In genomic region chr10:98029149-98030092, GRCh38 we compare ENCODE assay signal across 9 cellular contexts. TPM values are rescaled to one million over a fixed set of nuclear protein-coding genes. Genes with fewer than 3 reads are reported as not detected.
DNase-seq lines count a peak whose midpoint lies in the region; ATAC-seq and TF ChIP-seq lines count a peak whose summit lies in the region.
"Had no signal": no experiment of that assay in that cellular context is flagged by ENCODE, and none has a peak within 500 bp of the region (broad histone marks: within the 10 kb centered on the region; RNA-seq: fewer than 3 reads in every experiment).

No MANE protein-coding gene starts in this region.

- no peak for ATAC-seq in activated T-helper 17 cell treated with anti-CD3 and anti-CD28 coated beads, Interleukin-2, amount 50 U/mL, for 72 hours (replicated peaks)

- in situ Hi-C loops in GM13976 (cut with MboI; ENCODE audit: low sequenced_read_pairs, unreplicated experiment), result no loop called here

- no peaks in the 10 kb centered on the region for H3K36me3 ChIP-seq in iPS-18a (ENCODE audit: control insufficient read depth, low read depth, low read length)

- H3K27me3 Mint-ChIP-seq in activated T-helper 17 cell treated with anti-CD3 and anti-CD28 coated beads, Interleukin-2, amount 50 U/mL, for 72 hours, result peaks cover 54% of the 10 kb centered on the region

- peaks cover 6% of the 10 kb centered on the region for H3K4me1 Mint-ChIP-seq in activated T-helper 17 cell treated with anti-CD3 and anti-CD28 coated beads, Interleukin-2, amount 50 U/mL, for 72 hours

- TF ChIP-seq CTCF in GM13976 (IDR thresholded peaks at IDR 0.05; ENCODE audit: borderline replicate concordance, control extremely low read depth, extremely low read depth, insufficient read depth, missing control alignments), result no peak

- no peak overlapping the region for H3K27ac Mint-ChIP-seq in activated T-helper 17 cell treated with anti-CD3 and anti-CD28 coated beads, Interleukin-2, amount 50 U/mL, for 72 hours

- no peaks in the 10 kb centered on the region for H3K4me1 ChIP-seq in iPS-18a (ENCODE audit: control insufficient read depth, low read depth, low read length)

- H3K9me3 ChIP-seq in iPS-18a (ENCODE audit: control insufficient read depth, low read depth, low read length), result no peaks in the 10 kb centered on the region

- H3K4me3 Mint-ChIP-seq in activated T-helper 17 cell treated with anti-CD3 and anti-CD28 coated beads, Interleukin-2, amount 50 U/mL, for 72 hours, result peak overlapping the region; percentile 7

- H3K36me3 Mint-ChIP-seq in activated T-helper 17 cell treated with anti-CD3 and anti-CD28 coated beads, Interleukin-2, amount 50 U/mL, for 72 hours (ENCODE audit: low read depth), result no peaks in the 10 kb centered on the region

- no peak overlapping the region for H3K9ac ChIP-seq in iPS-18a (ENCODE audit: low read length)

- peaks cover 67% of the 10 kb centered on the region for H3K27me3 ChIP-seq in iPS-18a (ENCODE audit: control insufficient read depth, insufficient read depth, low read length)

- no peaks in the 10 kb centered on the region for H3K9me3 Mint-ChIP-seq in activated T-helper 17 cell treated with anti-CD3 and anti-CD28 coated beads, Interleukin-2, amount 50 U/mL, for 72 hours

- DNase-seq in GM13976 (ENCODE audit: low spot score), result peak; percentile 37
- DNase-seq in skeletal muscle cell (ENCODE audit: low read depth), result no peak
- DNase-seq in HCEC 1CT, result no peak
- no peak for DNase-seq in NCI-H524 treated with DMSO at 0.1 percent for 48 hours (lab: John Stamatoyannopoulos, UW)
- DNase-seq in stimulated activated CD8-positive, alpha-beta memory T cell treated with anti-CD3 and anti-CD28 coated beads, Interleukin-4, amount 100 ng/mL, for 48 hours, result no peak
- DNase-seq in activated CD4-positive, alpha-beta T cell treated with anti-CD3 and anti-CD28 coated beads, Interleukin-2, amount 50 U/mL, for 4 hours, result no peak

- H3K27ac ChIP-seq in iPS-18a (ENCODE audit: low read length), result no peak overlapping the region

- H3K4me3 ChIP-seq in iPS-18a (ENCODE audit: low read length), result peak overlapping the region; percentile 58
- peak overlapping the region; percentile 31 for H3K4me3 ChIP-seq in skeletal muscle cell (ENCODE audit: low read depth, low read length)

RNA-seq across cellular contexts. Expression of gene CRTAC1, which starts 1.0 kb away (rescaled TPM):
- not detected for total RNA-seq in activated T-helper 17 cell treated with anti-CD3 and anti-CD28 coated beads, Interleukin-2, amount 50 U/mL, for 72 hours
- total RNA-seq: M059J had no signal
